14 cellular contexts compared by ENCODE assay signal in the genomic region with DNA sequence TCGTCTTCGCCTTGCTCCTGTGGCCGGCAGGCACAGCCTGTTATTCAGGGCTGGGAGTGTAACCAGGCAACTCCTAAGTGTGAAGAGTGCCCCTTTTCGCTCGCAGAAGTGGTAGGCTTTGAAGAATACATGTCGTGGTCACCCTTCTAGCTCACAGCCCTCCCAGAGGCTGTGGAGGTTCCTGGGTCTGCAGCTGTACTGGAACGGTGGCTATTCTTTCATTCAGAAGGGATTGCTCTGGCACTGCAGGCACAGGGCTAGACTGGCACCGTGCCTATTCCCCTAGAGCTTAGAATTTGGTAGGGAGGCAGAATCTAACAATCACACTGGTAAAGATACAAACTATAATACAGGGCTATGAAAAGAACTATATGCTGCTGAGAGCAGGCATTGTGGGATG. TPM values are rescaled to one million over a fixed set of nuclear protein-coding genes. Genes with fewer than 3 reads are reported as not detected.
DNase-seq lines count a peak whose midpoint lies in the region; ATAC-seq and TF ChIP-seq lines count a peak whose summit lies in the region.
"Had no signal": no experiment of that assay in that cellular context is flagged by ENCODE, and none has a peak within 500 bp of the region (broad histone marks: within the 10 kb centered on the region; RNA-seq: fewer than 3 reads in every experiment).

No MANE protein-coding gene starts in this region.

- peaks cover 5% of the 10 kb centered on the region for H3K9me3 Mint-ChIP-seq in activated naive CD8-positive, alpha-beta T cell treated with anti-CD3 and anti-CD28 coated beads for 36 hours

- no peak overlapping the region for H3K27ac ChIP-seq in DND-41 (ENCODE audit: low read length)

- no peak overlapping the region for H3K4me2 ChIP-seq in DND-41 (ENCODE audit: insufficient read depth, low read length)

- ATAC-seq in DND-41 (ENCODE audit: insufficient read depth, low read depth) (peak; percentile 50; the same call in 2 of the 3 replicates), GM21528 (IDR thresholded peaks at IDR 0.05; ENCODE audit: low FRiP score, unreplicated experiment) (no peak)
- ATAC-seq: GM12878, Panc1 had no signal

- peak overlapping the region; percentile 64 for H3K4me3 Mint-ChIP-seq in activated naive CD8-positive, alpha-beta T cell treated with anti-CD3 and anti-CD28 coated beads for 36 hours

- H3K36me3 ChIP-seq in DND-41 (ENCODE audit: insufficient read depth, low read length): no peaks in the 10 kb centered on the region
- H3K36me3 ChIP-seq: stomach had no signal

- H3K27me3 ChIP-seq in DND-41 (ENCODE audit: insufficient read depth, low read length, poor library complexity): no peaks in the 10 kb centered on the region
- H3K27me3 ChIP-seq: stomach had no signal

- DNase-seq in Ammon's horn (ENCODE audit: low spot score) (peak; percentile 26), DND-41 (no peak), myocyte (ENCODE audit: low read depth) (peak; percentile 10), OCI-M1 (lab: John Stamatoyannopoulos, UW) (no peak)
- no peak for DNase-seq in activated naive CD8-positive, alpha-beta T cell treated with anti-CD3 and anti-CD28 coated beads for 36 hours
- DNase-seq in stimulated activated naive CD4-positive, alpha-beta T cell treated with Interleukin-2 at 50 U/mL for 16 hours (lab: John Stamatoyannopoulos, UW): no peak
- DNase-seq in stimulated activated naive CD4-positive, alpha-beta T cell (lab: John Stamatoyannopoulos, UW): no peak
- DNase-seq: central memory CD4-positive, alpha-beta T cell; kidney; stomach had no signal

- no peaks in the 10 kb centered on the region for H3K4me1 ChIP-seq in DND-41 (ENCODE audit: insufficient read depth, low read length)

- H3K4me1 Mint-ChIP-seq in activated naive CD8-positive, alpha-beta T cell treated with anti-CD3 and anti-CD28 coated beads for 36 hours: peaks cover 6% of the 10 kb centered on the region

- no peak overlapping the region for H3K27ac Mint-ChIP-seq in activated naive CD8-positive, alpha-beta T cell treated with anti-CD3 and anti-CD28 coated beads for 36 hours

- no peaks in the 10 kb centered on the region for H3K9me3 ChIP-seq in DND-41 (ENCODE audit: insufficient read depth, low read length, severe bottlenecking)
- H3K9me3 ChIP-seq: stomach had no signal

- no peaks in the 10 kb centered on the region for H3K79me2 ChIP-seq in DND-41 (ENCODE audit: insufficient read depth, low read length)

- no peaks in the 10 kb centered on the region for H3K36me3 Mint-ChIP-seq in activated naive CD8-positive, alpha-beta T cell treated with anti-CD3 and anti-CD28 coated beads for 36 hours

- H4K20me1 ChIP-seq in DND-41 (ENCODE audit: insufficient read depth, low read length): no peaks in the 10 kb centered on the region

- H3K4me3 ChIP-seq in DND-41 (ENCODE audit: low read depth in 1 of 2, low read length in 2 of 2): no peak overlapping the region
- H3K4me3 ChIP-seq: GM12878 had no signal

- no peak overlapping the region for H3K9ac ChIP-seq in DND-41 (ENCODE audit: low read depth, low read length)

- TF ChIP-seq CTCF in DND-41 (IDR thresholded peaks at IDR 0.05; ENCODE audit: borderline replicate concordance, extremely low read depth, low read length, poor library complexity, severe bottlenecking): no peak

- H2AFZ ChIP-seq in DND-41 (ENCODE audit: low read depth, low read length): no peak overlapping the region

- H3K27me3 Mint-ChIP-seq in activated naive CD8-positive, alpha-beta T cell treated with anti-CD3 and anti-CD28 coated beads for 36 hours: peaks cover 15% of the 10 kb centered on the region

RNA-seq across cellular contexts. Expression of gene SRSF12, which starts 1.1 kb away (rescaled TPM):
- total RNA-seq in activated naive CD8-positive, alpha-beta T cell treated with anti-CD3 and anti-CD28 coated beads for 36 hours: under 1 TPM; 0.74 to 0.78 TPM
- not detected in 2 replicates for total RNA-seq in myocyte
- 0.11 TPM for polyA plus RNA-seq in myocyte (2012)
- total RNA-seq: GM12878, LHCN-M2 had no signal

RNA-seq across cellular contexts. Expression of gene PM20D2, which starts 26.9 kb away (rescaled TPM):
- 10 to 100 TPM; 27.5 to 28.1 TPM for total RNA-seq in activated naive CD8-positive, alpha-beta T cell treated with anti-CD3 and anti-CD28 coated beads for 36 hours
- 7.3 and 11.0 TPM in 2 replicates for total RNA-seq in myocyte
- 3.2 TPM for polyA plus RNA-seq in myocyte (2012)

RNA-seq across cellular contexts. Expression of gene PNRC1, which starts 38.4 kb away (rescaled TPM):
- total RNA-seq in activated naive CD8-positive, alpha-beta T cell treated with anti-CD3 and anti-CD28 coated beads for 36 hours: 10 to 100 TPM; 81.3 to 84.5 TPM
- total RNA-seq in myocyte: 81.7 and 85.3 TPM in 2 replicates
- 46.1 TPM for polyA plus RNA-seq in myocyte (2012)

Comparison
In these comparisons a context has a peak if more than half of its experiments do, and no peak if none do; other contexts are left out.
1. DNase-seq: peak in Ammon's horn (single experiment) and myocyte (single experiment); none in DND-41 (single experiment), activated naive CD8-positive, alpha-beta T cell treated with anti-CD3 and anti-CD28 coated beads for 36 hours (single experiment), stimulated activated naive CD4-positive, alpha-beta T cell treated with Interleukin-2 at 50 U/mL for 16 hours (single experiment), stimulated activated naive CD4-positive, alpha-beta T cell (0 of 6) and OCI-M1 (single experiment).